1 cellular context compared by ENCODE assay signal in the genomic region with DNA sequence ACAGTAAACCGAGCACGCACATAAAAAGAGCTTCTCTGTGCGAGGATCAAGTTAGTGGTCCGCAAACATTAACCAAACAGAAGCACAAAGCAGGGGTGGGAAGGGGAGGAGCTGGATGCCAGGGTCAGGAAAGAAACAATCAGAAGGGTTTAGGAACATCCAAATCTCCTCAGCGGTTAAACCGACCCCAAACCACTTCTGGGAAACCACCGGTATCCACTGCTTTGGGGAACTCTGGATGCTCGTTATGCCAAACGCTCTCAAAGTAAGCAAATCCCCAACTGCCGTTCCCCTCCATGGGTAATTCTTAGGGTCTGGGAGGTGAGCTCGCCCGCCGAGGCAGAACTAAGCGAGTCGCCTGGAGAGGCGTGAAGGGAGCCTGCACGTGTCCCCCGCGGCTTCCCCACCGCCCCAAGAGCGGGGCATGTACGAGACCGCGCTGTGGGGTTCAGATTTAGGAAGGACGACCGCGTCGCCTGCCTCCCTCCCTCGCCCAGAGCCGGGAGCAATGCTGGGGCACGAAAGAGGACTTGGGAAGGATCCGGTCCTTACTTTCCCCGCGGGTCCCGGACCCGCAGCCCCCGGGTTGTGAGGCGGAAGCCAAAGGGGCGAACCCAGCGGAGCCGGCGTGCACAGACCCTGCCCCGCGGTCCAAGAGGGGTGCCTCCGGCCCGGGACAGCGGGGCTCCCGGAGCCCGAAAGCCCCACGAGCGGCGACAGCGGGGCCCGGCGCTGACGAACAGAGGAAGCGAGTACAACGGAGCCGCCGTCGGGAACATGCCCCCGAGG.
TF ChIP-seq lines count a peak whose summit lies in the region.

No MANE protein-coding gene starts in this region.

TF ChIP-seq in IMR-90, 13 proteins besides CTCF, POLR2A, EP300 and RAD21 (continued from another document):
- 0 out of 2 replicates have a peak, but pooled peaks have one; percentile 7 for TF ChIP-seq USF2 (IDR thresholded peaks at IDR 0.05; ENCODE audit: low read depth, low read length)
- TF ChIP-seq RFX5 (IDR thresholded peaks at IDR 0.05; ENCODE audit: low read depth, low read length), result no peak
